8 cellular contexts compared by ENCODE assay signal in the genomic region with DNA sequence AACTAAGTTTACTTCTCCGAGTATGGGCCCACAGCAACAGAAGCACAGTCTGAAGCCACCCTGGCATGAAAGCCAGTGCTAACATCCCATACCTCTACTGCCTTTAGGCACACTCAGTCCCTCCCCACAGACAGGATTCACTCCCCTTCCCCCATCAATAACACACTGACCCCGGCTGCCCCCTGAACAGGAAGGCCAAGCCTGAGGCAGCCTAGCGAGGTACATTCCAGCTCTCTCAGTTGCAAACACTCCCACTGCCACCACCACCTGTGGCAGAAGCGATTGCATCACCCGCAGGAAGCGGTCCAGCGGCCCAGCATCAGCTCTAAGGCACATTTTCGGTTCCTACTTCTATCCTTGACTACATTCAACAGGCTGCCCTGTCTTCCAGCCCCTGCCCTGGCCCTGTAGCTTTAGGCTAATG. TPM values are rescaled to one million over a fixed set of nuclear protein-coding genes. Genes with fewer than 3 reads are reported as not detected.
DNase-seq lines count a peak whose midpoint lies in the region; ATAC-seq and TF ChIP-seq lines count a peak whose summit lies in the region.

No MANE protein-coding gene starts in this region.

- no peaks in the 10 kb centered on the region for H3K36me3 Mint-ChIP-seq in activated CD4-positive, alpha-beta memory T cell treated with anti-CD3 and anti-CD28 coated beads, Interleukin-2, amount 10 ng/mL, durations not matched to agents 7 days and 5 days (ENCODE audit: low read depth)

- POLR2A ChIA-PET in activated CD4-positive, alpha-beta memory T cell treated with anti-CD3 and anti-CD28 coated beads, Interleukin-2, amount 10 ng/mL, durations not matched to agents 7 days and 5 days (lab: Charles Lee): interaction anchor here (0.7 to 4.0 kb wide), 6 partner anchors 11 to 76 kb away, joined by 3 to 32 read pairs (median 8); a partner anchor contains a TSS

- peaks cover 31% of the 10 kb centered on the region for H3K4me1 Mint-ChIP-seq in activated CD4-positive, alpha-beta memory T cell treated with anti-CD3 and anti-CD28 coated beads, Interleukin-2, amount 10 ng/mL, durations not matched to agents 7 days and 5 days

- TF ChIP-seq POLR2A in GM18505 (IDR thresholded peaks at IDR 0.05; ENCODE audit: borderline replicate concordance, extremely low read depth, insufficient read depth, insufficient read length): peak; percentile 60

- ATAC-seq in GM18505 (IDR thresholded peaks at IDR 0.05; ENCODE audit: unreplicated experiment) (peak; percentile 88), GM21528 (IDR thresholded peaks at IDR 0.05; ENCODE audit: low FRiP score, unreplicated experiment) (peak; percentile 89), left lung (peak; percentile 91)

- TF ChIP-seq CTCF in left lung (IDR thresholded peaks at IDR 0.05): no peak

- H3K4me3 ChIP-seq in left lung: no peak overlapping the region

- CTCF ChIA-PET in activated CD4-positive, alpha-beta memory T cell treated with anti-CD3 and anti-CD28 coated beads, Interleukin-2, amount 10 ng/mL, durations not matched to agents 7 days and 5 days (lab: Charles Lee): interaction anchor here (0.7 to 7.8 kb wide), 2 partner anchors 11 to 70 kb away, joined by 3 to 82 read pairs; no protein-coding TSS in a partner anchor

- H3K27ac Mint-ChIP-seq in activated CD4-positive, alpha-beta memory T cell treated with anti-CD3 and anti-CD28 coated beads, Interleukin-2, amount 10 ng/mL, durations not matched to agents 7 days and 5 days: peak overlapping the region; percentile 92

- H3K4me1 ChIP-seq in left lung: peaks cover 0 to 6% of the 10 kb centered on the region in 2 donors

- peak; percentile 40 for DNase-seq in HuH-7 (ENCODE audit: low spot score)
- peak; percentile 83 for DNase-seq in activated CD4-positive, alpha-beta memory T cell treated with anti-CD3 and anti-CD28 coated beads, Interleukin-2, amount 10 ng/mL, durations not matched to agents 7 days and 5 days
- peak; percentile 75 to 87 for DNase-seq in left lung
- no peak for DNase-seq in dedifferentiated amniotic fluid mesenchymal stem cell (ENCODE audit: extremely low spot score)
- DNase-seq in DMS153 (lab: John Stamatoyannopoulos, UW): no peak
- DNase-seq in NCI-H774 (lab: John Stamatoyannopoulos, UW): no peak

- H3K4me3 Mint-ChIP-seq in activated CD4-positive, alpha-beta memory T cell treated with anti-CD3 and anti-CD28 coated beads, Interleukin-2, amount 10 ng/mL, durations not matched to agents 7 days and 5 days: peak overlapping the region; percentile 45

- intact Hi-C loops in left lung (cut with DNase I): no loop called here

- H3K36me3 ChIP-seq in left lung: no peaks in the 10 kb centered on the region

- H3K9me3 ChIP-seq in left lung: no peaks in the 10 kb centered on the region

- H3K27ac ChIP-seq in left lung: peak overlapping the region in 1 of 2 donors; percentile 23

- no peaks in the 10 kb centered on the region for H3K9me3 Mint-ChIP-seq in activated CD4-positive, alpha-beta memory T cell treated with anti-CD3 and anti-CD28 coated beads, Interleukin-2, amount 10 ng/mL, durations not matched to agents 7 days and 5 days

- H3K27me3 Mint-ChIP-seq in activated CD4-positive, alpha-beta memory T cell treated with anti-CD3 and anti-CD28 coated beads, Interleukin-2, amount 10 ng/mL, durations not matched to agents 7 days and 5 days: peaks cover 14% of the 10 kb centered on the region

- H3K27me3 ChIP-seq in left lung: no peaks in the 10 kb centered on the region

RNA-seq across cellular contexts. Expression of a gene that starts 7.0 kb away (rescaled TPM):
- total RNA-seq in activated CD4-positive, alpha-beta memory T cell treated with anti-CD3 and anti-CD28 coated beads, Interleukin-2, amount 10 ng/mL, durations not matched to agents 7 days and 5 days: 10 to 100 TPM; 25.7 to 30.2 TPM
- 10 to 100 TPM; 16.2 to 21.2 TPM for total RNA-seq in left lung

RNA-seq across cellular contexts. Expression of a gene that starts 45.2 kb away (rescaled TPM):
- total RNA-seq in activated CD4-positive, alpha-beta memory T cell treated with anti-CD3 and anti-CD28 coated beads, Interleukin-2, amount 10 ng/mL, durations not matched to agents 7 days and 5 days: 10 to 100 TPM; 73.2 to 73.8 TPM
- 1 to 10 TPM; 4.6 to 8.6 TPM for total RNA-seq in left lung

Comparison
In these comparisons a context has a peak if more than half of its experiments do, and no peak if none do; other contexts are left out.
1. DNase-seq: peak in HuH-7 (single experiment), activated CD4-positive, alpha-beta memory T cell treated with anti-CD3 and anti-CD28 coated beads, Interleukin-2, amount 10 ng/mL, durations not matched to agents 7 days and 5 days (single experiment) and left lung (2 of 2); none in dedifferentiated amniotic fluid mesenchymal stem cell (single experiment), DMS153 (single experiment) and NCI-H774 (single experiment).
2. RNA of a gene that starts 45.2 kb away (total RNA-seq): 73.2 to 73.8 TPM in activated CD4-positive, alpha-beta memory T cell treated with anti-CD3 and anti-CD28 coated beads, Interleukin-2, amount 10 ng/mL, durations not matched to agents 7 days and 5 days; 4.6 to 8.6 TPM in left lung; every median in the first group is over 4 times any median in the second.
3. Peak in every context shown above with its lines, with median percentiles within 50 percentile points of each other: ATAC-seq.